In the genomic region with DNA sequence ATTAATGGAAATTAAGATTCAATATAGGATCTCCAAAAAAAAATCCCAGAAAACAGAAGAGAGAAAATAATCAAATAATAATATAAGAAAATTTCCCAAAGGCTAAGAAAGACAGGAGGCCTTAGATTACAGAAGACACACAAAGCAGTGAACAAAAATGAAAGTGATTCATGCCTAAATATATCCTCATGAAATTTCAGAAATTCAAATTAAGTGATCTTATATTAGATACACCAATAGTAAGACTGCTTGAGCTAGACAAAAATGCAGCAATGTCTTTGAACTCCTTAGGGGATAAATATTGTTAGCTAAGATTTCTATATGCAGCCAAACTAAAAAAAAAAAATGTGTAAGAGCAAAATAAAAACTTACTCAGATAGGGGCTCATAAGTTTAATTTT, we compare ENCODE assay signal across 23 cellular contexts. TPM values are rescaled to one million over a fixed set of nuclear protein-coding genes. Genes with fewer than 3 reads are reported as not detected.
"Had no signal": no experiment of that assay in that cellular context is flagged by ENCODE, and none has a peak within 500 bp of the region (broad histone marks: within the 10 kb centered on the region; RNA-seq: fewer than 3 reads in every experiment).

No MANE protein-coding gene starts in this region.

- H3K27me3 ChIP-seq: cardiac muscle cell, tibial nerve had no signal

- H3K27ac Mint-ChIP-seq: activated CD8-positive, alpha-beta T cell treated with anti-CD3 and anti-CD28 coated beads for 36 hours; activated naive CD8-positive, alpha-beta T cell treated with anti-CD3 and anti-CD28 coated beads for 36 hours; activated T-helper 17 cell treated with anti-CD3 and anti-CD28 coated beads, Interleukin-2, amount 50 U/mL, for 72 hours; endodermal cell; nephron had no signal

- H3K4me1 ChIP-seq: tibial nerve had no signal

- H3K27me3 Mint-ChIP-seq: activated CD8-positive, alpha-beta T cell treated with anti-CD3 and anti-CD28 coated beads for 36 hours; activated naive CD8-positive, alpha-beta T cell treated with anti-CD3 and anti-CD28 coated beads for 36 hours; activated T-helper 17 cell treated with anti-CD3 and anti-CD28 coated beads, Interleukin-2, amount 50 U/mL, for 72 hours had no signal

- ATAC-seq: activated CD8-positive, alpha-beta T cell treated with anti-CD3 and anti-CD28 coated beads for 36 hours; activated T-helper 17 cell treated with anti-CD3 and anti-CD28 coated beads, Interleukin-2, amount 50 U/mL, for 72 hours; left lobe of liver; stimulated activated naive CD8-positive, alpha-beta T cell treated with anti-CD3 and anti-CD28 coated beads, Interleukin-15, Interleukin-2, amounts not matched to agents 100 U/mL and 50 U/mL, for 24 hours had no signal

- H3K4me3 Mint-ChIP-seq: activated CD8-positive, alpha-beta T cell treated with anti-CD3 and anti-CD28 coated beads for 36 hours; activated naive CD8-positive, alpha-beta T cell treated with anti-CD3 and anti-CD28 coated beads for 36 hours; activated T-helper 17 cell treated with anti-CD3 and anti-CD28 coated beads, Interleukin-2, amount 50 U/mL, for 72 hours; endodermal cell; nephron had no signal

- H3K27ac ChIP-seq: cardiac muscle cell, epithelial cell of prostate, tibial nerve had no signal

- H3K9me3 Mint-ChIP-seq: activated CD8-positive, alpha-beta T cell treated with anti-CD3 and anti-CD28 coated beads for 36 hours; activated naive CD8-positive, alpha-beta T cell treated with anti-CD3 and anti-CD28 coated beads for 36 hours; endodermal cell had no signal

- H3K4me3 ChIP-seq: cardiac muscle cell, lung, tibial nerve had no signal

- H3K36me3 Mint-ChIP-seq: activated naive CD8-positive, alpha-beta T cell treated with anti-CD3 and anti-CD28 coated beads for 36 hours had no signal

- H3K36me3 ChIP-seq: cardiac muscle cell, tibial nerve had no signal

- H3K4me1 Mint-ChIP-seq: activated naive CD8-positive, alpha-beta T cell treated with anti-CD3 and anti-CD28 coated beads for 36 hours; activated T-helper 17 cell treated with anti-CD3 and anti-CD28 coated beads, Interleukin-2, amount 50 U/mL, for 72 hours had no signal

- DNase-seq: activated CD4-positive, alpha-beta T cell treated with anti-CD3 and anti-CD28 coated beads for 48 hours; activated CD4-positive, CD25-positive, alpha-beta regulatory T cell; activated CD8-positive, alpha-beta T cell treated with anti-CD3 and anti-CD28 coated beads for 36 hours; activated naive CD4-positive, alpha-beta T cell; activated naive CD8-positive, alpha-beta T cell treated with anti-CD3 and anti-CD28 coated beads for 36 hours; activated T-cell treated with anti-CD3 and anti-CD28 coated beads, Interleukin-2, amount 50 U/mL, for 1 hour; amniotic stem cell; endodermal cell; foreskin melanocyte; glutamatergic neuron; hypothalamus; retina; stimulated activated CD4-positive, alpha-beta T cell treated with anti-CD3 and anti-CD28 coated beads, Interleukin-12 subunit alpha, Interleukin-12 subunit beta, amount 100 ng/mL, for 4 hours; stimulated activated CD4-positive, alpha-beta T cell treated with anti-CD3 and anti-CD28 coated beads, Interleukin-1b, Interleukin-23, amount 100 ng/mL, for 48 hours; stimulated activated naive CD8-positive, alpha-beta T cell treated with anti-CD3 and anti-CD28 coated beads, Interleukin-15, Interleukin-2, amounts not matched to agents 100 U/mL and 50 U/mL, for 24 hours had no signal

RNA-seq across cellular contexts. Expression of a gene that starts 44.6 kb away (rescaled TPM):
- total RNA-seq: activated CD8-positive, alpha-beta T cell treated with anti-CD3 and anti-CD28 coated beads for 36 hours; activated naive CD8-positive, alpha-beta T cell treated with anti-CD3 and anti-CD28 coated beads for 36 hours; activated T-helper 17 cell treated with anti-CD3 and anti-CD28 coated beads, Interleukin-2, amount 50 U/mL, for 72 hours; cardiac muscle cell; endodermal cell; tibial nerve had no signal
- polyA plus RNA-seq: keratinocyte, lung had no signal
